Comparison of ENCODE assay signal across 23 cellular contexts in the genomic region with DNA sequence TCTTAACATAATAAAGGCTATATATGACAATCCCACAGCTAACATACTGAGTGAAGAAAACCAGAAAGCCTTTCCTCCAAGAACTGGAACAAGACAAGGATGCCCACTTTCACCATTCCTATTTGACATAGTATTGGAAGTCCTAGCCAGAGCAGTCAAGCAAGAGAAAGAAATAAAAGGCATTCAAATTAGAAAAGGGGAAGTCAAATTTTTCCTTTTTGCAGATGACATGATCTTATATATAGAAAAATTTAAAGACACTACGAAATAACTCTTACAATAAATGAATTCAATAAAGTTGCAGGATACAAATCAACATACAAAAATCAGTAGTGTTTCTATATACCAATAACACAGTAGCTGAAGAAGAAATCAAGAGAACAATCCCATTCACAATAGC. TPM values are rescaled to one million over a fixed set of nuclear protein-coding genes. Genes with fewer than 3 reads are reported as not detected.
DNase-seq lines count a peak whose midpoint lies in the region; ATAC-seq, FAIRE-seq and TF ChIP-seq lines count a peak whose summit lies in the region.
"Had no signal": no experiment of that assay in that cellular context is flagged by ENCODE, and none has a peak within 500 bp of the region (broad histone marks: within the 10 kb centered on the region; RNA-seq: fewer than 3 reads in every experiment).

No MANE protein-coding gene starts in this region.

- H3K4me3 ChIP-seq in DOHH2 (ENCODE audit: low read length) (no peak overlapping the region; the same call in 1 of the 2 replicates), Karpas-422 (ENCODE audit: low read length) (no peak overlapping the region)
- H3K4me3 ChIP-seq: BLaER1, HAP-1 had no signal

- H4K20me1 ChIP-seq in DOHH2 (ENCODE audit: control insufficient read depth, insufficient read depth, low read depth, low read length) (no peaks in the 10 kb centered on the region), Karpas-422 (ENCODE audit: insufficient read depth, low read depth, low read length) (no peaks in the 10 kb centered on the region)
- H4K20me1 ChIP-seq: BLaER1 had no signal

- DNase-seq in Karpas-422 (peak; percentile 53), NCI-H2107 treated with DMSO at 0.1 percent for 48 hours (lab: John Stamatoyannopoulos, UW; ENCODE audit: unreplicated experiment) (no peak)
- no peak for DNase-seq in activated naive CD4-positive, alpha-beta T cell treated with Interleukin-2 at 50 U/mL for 16 hours
- DNase-seq: Caco-2; CD4-positive, CD25-positive, alpha-beta regulatory T cell; CD8-positive, alpha-beta T cell; DMS153; DND-41; EL; GF-D8; GOT3; HFFc6 had no signal

- H3K4me1 ChIP-seq in DOHH2 (ENCODE audit: control insufficient read depth, low read length) (peaks cover 32% of the 10 kb centered on the region), Karpas-422 (ENCODE audit: low read length) (peaks cover 28% of the 10 kb centered on the region)
- H3K4me1 ChIP-seq: Caco-2, HAP-1 had no signal

- H3K27me3 ChIP-seq in DOHH2 (ENCODE audit: control insufficient read depth, low read length) (no peaks in the 10 kb centered on the region), Karpas-422 (ENCODE audit: low read length) (no peaks in the 10 kb centered on the region)
- H3K27me3 ChIP-seq: BLaER1 had no signal

- peak; percentile 34 for FAIRE-seq in TTC549 (lab: Jason Lieb, UNC)
- FAIRE-seq: GM12891, GM18507, H54 had no signal

- H3F3A ChIP-seq in DOHH2 (ENCODE audit: control insufficient read depth, insufficient read depth), result peaks cover 4% of the 10 kb centered on the region; the same call in 1 of the 2 replicates

- H3K27ac ChIP-seq in DOHH2 (ENCODE audit: low read depth, low read length), result no peak overlapping the region
- H3K27ac ChIP-seq in Karpas-422 (ENCODE audit: low read length), result no peak overlapping the region
- H3K27ac ChIP-seq: BLaER1, C4-2B had no signal

- H3K79me2 ChIP-seq in DOHH2 (ENCODE audit: control insufficient read depth, low read length) (no peaks in the 10 kb centered on the region), Karpas-422 (ENCODE audit: low read length) (no peaks in the 10 kb centered on the region)

- H3K9ac ChIP-seq in Karpas-422 (ENCODE audit: low read length), result no peak overlapping the region
- H3K9ac ChIP-seq: BLaER1 had no signal

- no peaks in the 10 kb centered on the region for H3K36me3 ChIP-seq in DOHH2 (ENCODE audit: control insufficient read depth, low read length)
- H3K36me3 ChIP-seq in Karpas-422 (ENCODE audit: insufficient read depth, low read length), result no peaks in the 10 kb centered on the region
- H3K36me3 ChIP-seq: BLaER1, HAP-1 had no signal

- H3K9me2 ChIP-seq in DOHH2 (replicated peaks; ENCODE audit: control insufficient read depth, low read length) (no peaks in the 10 kb centered on the region), Karpas-422 (replicated peaks; ENCODE audit: insufficient read depth, low read length) (no peaks in the 10 kb centered on the region)

- ATAC-seq in HG03045 (IDR thresholded peaks at IDR 0.05; ENCODE audit: unreplicated experiment), result no peak
- ATAC-seq: CD8-positive, alpha-beta T cell had no signal

- no peak overlapping the region for H2AFZ ChIP-seq in Karpas-422 (ENCODE audit: low read length)

- TF ChIP-seq CTCF in DOHH2 (IDR thresholded peaks at IDR 0.05; ENCODE audit: low read depth, low read length, poor library complexity, severe bottlenecking), result no peak

- H3K4me2 ChIP-seq in DOHH2 (ENCODE audit: low read length) (peak overlapping the region; percentile 32), Karpas-422 (ENCODE audit: low read depth, low read length, poor library complexity, severe bottlenecking) (peak overlapping the region; percentile 28)
- H3K4me2 ChIP-seq: BLaER1 had no signal

- no peaks in the 10 kb centered on the region for H3K9me3 ChIP-seq in DOHH2 (ENCODE audit: control insufficient read depth, insufficient read depth, low read length)
- H3K9me3 ChIP-seq in Karpas-422 (ENCODE audit: low read length), result no peaks in the 10 kb centered on the region
- H3K9me3 ChIP-seq: BLaER1, Caco-2, HAP-1 had no signal

RNA-seq across cellular contexts. Expression of gene CP, which starts 42.2 kb away (rescaled TPM):
- total RNA-seq in Karpas-422 (2014; rRNA removed; shearing (Covaris generic); ENCODE audit: low replicate concordance), result not detected in 2 replicates
- total RNA-seq: A172; B cell; CD4-positive, CD25-positive, alpha-beta regulatory T cell; CD8-positive, alpha-beta T cell; HFFc6 had no signal
